ENCODE assay signal across 14 cellular contexts in genomic region chr17:74531231-74531761, GRCh38. TPM values are rescaled to one million over a fixed set of nuclear protein-coding genes. Genes with fewer than 3 reads are reported as not detected.
DNase-seq lines count a peak whose midpoint lies in the region; ATAC-seq and TF ChIP-seq lines count a peak whose summit lies in the region.
"Had no signal": no experiment of that assay in that cellular context is flagged by ENCODE, and none has a peak within 500 bp of the region (broad histone marks: within the 10 kb centered on the region; RNA-seq: fewer than 3 reads in every experiment).

CD300LB (minus strand) TSS chr17:74531475; CDS start chr17:74531350, 125 bp downstream.

- intact Hi-C loops in breast epithelium (cut with DNase I; ENCODE audit: low total_unique reads) (no loop called here), mammary epithelial cell (cut with micrococcal nuclease) (no loop called here), left lung (cut with DNase I) (no loop called here)
- intact Hi-C loops in activated CD4-positive, alpha-beta T cell treated with anti-CD3 and anti-CD28 coated beads for 36 hours (cut with DNase I, micrococcal nuclease) = no loop called here

- ATAC-seq in left lung (peak; percentile 16), upper lobe of left lung (ENCODE audit: low FRiP score in 2 of 2) (peak in 1 of 2 donors; percentile 47)
- no peak for ATAC-seq in activated CD4-positive, alpha-beta T cell treated with anti-CD3 and anti-CD28 coated beads for 36 hours

- no peak within 1 kb of the TSS for H3K4me3 Mint-ChIP-seq in activated CD4-positive, alpha-beta T cell treated with anti-CD3 and anti-CD28 coated beads for 36 hours

- TF ChIP-seq POLR2A in breast epithelium (IDR thresholded peaks at IDR 0.05) (no peak), upper lobe of left lung (IDR thresholded peaks at IDR 0.05) (peak in 1 of 4 donors; percentile 14)

- H3K4me1 Mint-ChIP-seq in activated CD4-positive, alpha-beta T cell treated with anti-CD3 and anti-CD28 coated beads for 36 hours = peaks cover 2% of the 10 kb centered on the region

- BruUV-seq in mammary epithelial cell (replicated peaks; lab: Mats Ljungman, UMichigan) = no TSS peak

- no peak within 1 kb of the TSS for H3K4me2 ChIP-seq in mammary epithelial cell (ENCODE audit: insufficient read depth, low read depth, low read length)

- H3K27me3 ChIP-seq in breast epithelium = no peaks in the 10 kb centered on the region
- H3K27me3 ChIP-seq in mammary epithelial cell (ENCODE audit: insufficient read depth, low read length) = no peaks in the 10 kb centered on the region
- peaks cover 99% of the 10 kb centered on the region for H3K27me3 ChIP-seq in WERI-Rb-1 (ENCODE audit: insufficient read depth, low read depth, severe bottlenecking)
- peaks cover 0 to 25% of the 10 kb centered on the region in 2 donors for H3K27me3 ChIP-seq in left lung
- H3K27me3 ChIP-seq in upper lobe of left lung = no peaks in the 10 kb centered on the region
- H3K27me3 ChIP-seq: right lobe of liver, uterus had no signal

- H3K27me3 Mint-ChIP-seq in activated CD4-positive, alpha-beta T cell treated with anti-CD3 and anti-CD28 coated beads for 36 hours = peaks cover 16% of the 10 kb centered on the region

- H3K9ac ChIP-seq in mammary epithelial cell (ENCODE audit: insufficient read depth, low read length) = no peak within 1 kb of the TSS

- no peak within 1 kb of the TSS for H3K4me3 ChIP-seq in breast epithelium
- no peak within 1 kb of the TSS for H3K4me3 ChIP-seq in mammary epithelial cell (replicated peaks in 1 of 3; ENCODE audit: insufficient read depth in 1 of 3, low read depth in 2 of 3, low read length in 3 of 3)
- H3K4me3 ChIP-seq in WERI-Rb-1 (ENCODE audit: low read depth, low read length) = no peak within 1 kb of the TSS
- peak within 1 kb of the TSS in 1 of 2 donors; percentile 39 for H3K4me3 ChIP-seq in left lung
- peak within 1 kb of the TSS in 2 of 4 donors; percentile 18 to 34 for H3K4me3 ChIP-seq in upper lobe of left lung
- H3K4me3 ChIP-seq: uterus had no signal

- TF ChIP-seq EP300 in upper lobe of left lung (IDR thresholded peaks at IDR 0.05) = no peak

- WGBS in mammary epithelial cell (ENCODE audit: low coverage, missing lambda C conversion rate) = 58% methylated on average over 10 of the region's 10 CpGs
- WGBS in upper lobe of left lung, 2 donors = 51 to 55% methylated on average over 10 of the region's 10 CpGs

- CTCF ChIA-PET in mammary epithelial cell (lab: Charles Lee; ENCODE audit: low non-redundant PET) = no interaction called here
- CTCF ChIA-PET in activated CD4-positive, alpha-beta T cell treated with anti-CD3 and anti-CD28 coated beads for 36 hours (lab: Charles Lee) = interaction anchor here (0.5 to 2.4 kb wide), 5 partner anchors 30 to 196 kb away, joined by 3 to 16 read pairs (median 7); partner anchors contain the start of gene GPR142

- dilution Hi-C loops in mammary epithelial cell (cut with HindIII; ENCODE audit: low sequenced_read_pairs) = no loop called here

- no peak for TF ChIP-seq CTCF in breast epithelium (IDR thresholded peaks at IDR 0.05)
- no peak for TF ChIP-seq CTCF in mammary epithelial cell (conservative IDR thresholded peaks at IDR 0.05 in 1 of 2, IDR thresholded peaks at IDR 0.05 in 1 of 2; ENCODE audit: extremely low read depth in 1 of 2, insufficient read depth in 1 of 2, low read depth in 1 of 2, low read length in 2 of 2)
- TF ChIP-seq CTCF in WERI-Rb-1 (IDR thresholded peaks at IDR 0.05; ENCODE audit: low read depth, low read length) = no peak
- no peak for TF ChIP-seq CTCF in left lung (IDR thresholded peaks at IDR 0.05)
- TF ChIP-seq CTCF in upper lobe of left lung (IDR thresholded peaks at IDR 0.05) = no peak

- peak; percentile 8 to 39 for DNase-seq in breast epithelium (ENCODE audit: low spot score in 2 of 2)
- DNase-seq in mammary epithelial cell = no peak
- DNase-seq in WERI-Rb-1 = peak; percentile 1
- peak in 1 of 2 donors; percentile 32 for DNase-seq in left lung
- DNase-seq in upper lobe of left lung = peak in 1 of 2 donors; percentile 19
- DNase-seq in mucosa of gallbladder (ENCODE audit: low spot score) = no peak
- no peak for DNase-seq in hepatic stellate cell (ENCODE audit: low spot score)
- DNase-seq in activated CD4-positive, alpha-beta T cell treated with anti-CD3 and anti-CD28 coated beads for 36 hours = no peak
- DNase-seq: NCI-H1417 treated with DMSO at 0.1 percent for 48 hours had no signal

- H3K79me2 ChIP-seq in mammary epithelial cell (ENCODE audit: insufficient read depth, low read length) = no peaks in the 10 kb centered on the region

- H3K36me3 ChIP-seq in breast epithelium (no peaks in the 10 kb centered on the region), mammary epithelial cell (ENCODE audit: insufficient read depth, low read length) (no peaks in the 10 kb centered on the region), WERI-Rb-1 (no peaks in the 10 kb centered on the region), left lung (no peaks in the 10 kb centered on the region), upper lobe of left lung (no peaks in the 10 kb centered on the region)
- H3K36me3 ChIP-seq: heart left ventricle, right lobe of liver, uterus had no signal

- H3K27ac ChIP-seq in breast epithelium (no peak within 1 kb of the TSS), mammary epithelial cell (ENCODE audit: insufficient read depth, low read depth, low read length) (no peak within 1 kb of the TSS), WERI-Rb-1 (no peak within 1 kb of the TSS), left lung (peak within 1 kb of the TSS; percentile 39 to 62), upper lobe of left lung (peak within 1 kb of the TSS in 3 of 4 donors; percentile 34 to 81 (median 72))
- H3K27ac ChIP-seq: right lobe of liver, uterus had no signal

- no peaks in the 10 kb centered on the region for H3K4me1 ChIP-seq in breast epithelium
- no peaks in the 10 kb centered on the region for H3K4me1 ChIP-seq in mammary epithelial cell (ENCODE audit: insufficient read depth, low read length)
- H3K4me1 ChIP-seq in left lung = peaks cover 0 to 60% of the 10 kb centered on the region in 2 donors
- no peaks in the 10 kb centered on the region for H3K4me1 ChIP-seq in upper lobe of left lung
- H3K4me1 ChIP-seq: right lobe of liver, uterus had no signal

- H3K9me3 Mint-ChIP-seq in activated CD4-positive, alpha-beta T cell treated with anti-CD3 and anti-CD28 coated beads for 36 hours (ENCODE audit: low read depth) = no peaks in the 10 kb centered on the region

- POLR2A ChIA-PET in activated CD4-positive, alpha-beta T cell treated with anti-CD3 and anti-CD28 coated beads for 36 hours (lab: Charles Lee) = no interaction called here

- no peaks in the 10 kb centered on the region for H4K20me1 ChIP-seq in mammary epithelial cell (ENCODE audit: insufficient read depth, low read length)

- H3K9me3 ChIP-seq in breast epithelium (no peaks in the 10 kb centered on the region), mammary epithelial cell (replicated peaks; ENCODE audit: insufficient read depth, low read length) (no peaks in the 10 kb centered on the region), WERI-Rb-1 (ENCODE audit: severe bottlenecking) (peaks cover 28% of the 10 kb centered on the region), left lung (no peaks in the 10 kb centered on the region), upper lobe of left lung (no peaks in the 10 kb centered on the region)
- H3K9me3 ChIP-seq: right lobe of liver, uterus had no signal

- no peak within 1 kb of the TSS for H2AFZ ChIP-seq in mammary epithelial cell (ENCODE audit: low read depth, low read length)

- H3K27ac Mint-ChIP-seq in activated CD4-positive, alpha-beta T cell treated with anti-CD3 and anti-CD28 coated beads for 36 hours = no peak within 1 kb of the TSS

- in situ Hi-C loops in mammary epithelial cell (cut with MboI; ENCODE audit: low sequenced_read_pairs in 2 of 2) = no loop called here

- H3K36me3 Mint-ChIP-seq in activated CD4-positive, alpha-beta T cell treated with anti-CD3 and anti-CD28 coated beads for 36 hours (ENCODE audit: low read depth) = no peaks in the 10 kb centered on the region

RNA-seq across cellular contexts. Expression of gene CD300LB, which starts in this region (rescaled TPM):
- under 1 TPM in 2 of 3 donors, not detected in 1; 0.32 to 0.88 TPM for total RNA-seq in breast epithelium
- total RNA-seq in mammary epithelial cell = not detected
- polyA plus RNA-seq in mammary epithelial cell = not detected
- not detected for polyA minus RNA-seq in mammary epithelial cell
- 1 to 10 TPM in 1 of 2 donors, under 1 TPM in 1; 0.58 to 1.6 TPM for total RNA-seq in left lung
- total RNA-seq in upper lobe of left lung = 1 to 10 TPM in 3 of 6 donors, under 1 TPM in 3; 0.49 to 3.1 (median 1.5) TPM
- total RNA-seq in mucosa of gallbladder = 0.49 TPM
- not detected for total RNA-seq in activated CD4-positive, alpha-beta T cell treated with anti-CD3 and anti-CD28 coated beads for 36 hours
- total RNA-seq: HT1080; T-helper 1 cell treated with Interleukin-12 subunit alpha and Interleukin-12 subunit beta and Interleukin-4 antibody, amounts not matched to agents 30 ng/mL and 1 ng/mL, for 36 hours had no signal

Comparison
In these comparisons a context has a peak if more than half of its experiments do, and no peak if none do; other contexts are left out.
1. Peak in DNase-seq in breast epithelium; RNA of the gene not detected or under 1 TPM.
2. H3K27ac ChIP-seq: peak in left lung (2 of 2) and upper lobe of left lung (3 of 4); none in breast epithelium (0 of 2), mammary epithelial cell (single experiment) and WERI-Rb-1 (single experiment).